8 cellular contexts compared by ENCODE assay signal in genomic region chr15:63121382-63122001, GRCh38. TPM values are rescaled to one million over a fixed set of nuclear protein-coding genes. Genes with fewer than 3 reads are reported as not detected.
DNase-seq lines count a peak whose midpoint lies in the region; ATAC-seq, FAIRE-seq and TF ChIP-seq lines count a peak whose summit lies in the region.

Gene LACTB (plus strand): TSS chr15:63121861. CDS start chr15:63121872, 11 bp downstream.

- H2BK5ac ChIP-seq in H1 (ENCODE audit: low read depth, low read length), result peak within 1 kb of the TSS; percentile 57; the same call in 1 of the 2 replicates

- peak within 1 kb of the TSS; percentile 87 to 98 (median 96) for H3K4me3 Mint-ChIP-seq in CD4-positive, CD25-positive, alpha-beta regulatory T cell
- peak within 1 kb of the TSS; percentile 76 for H3K4me3 Mint-ChIP-seq in activated CD8-positive, alpha-beta memory T cell treated with anti-CD3 and anti-CD28 coated beads, Interleukin-2, amount 10 ng/mL, durations not matched to agents 7 days and 5 days
- H3K4me3 Mint-ChIP-seq in memory B cell, result peak within 1 kb of the TSS; percentile 94

- no peaks in the 10 kb centered on the region for H4K20me1 ChIP-seq in H1 (replicated peaks in 1 of 2; ENCODE audit: control insufficient read depth in 1 of 2, insufficient read depth in 2 of 2, low read length in 2 of 2)

- H3K27me3 Mint-ChIP-seq in CD4-positive, CD25-positive, alpha-beta regulatory T cell, result peaks cover 4% of the 10 kb centered on the region
- H3K27me3 Mint-ChIP-seq in activated CD8-positive, alpha-beta memory T cell treated with anti-CD3 and anti-CD28 coated beads, Interleukin-2, amount 10 ng/mL, durations not matched to agents 7 days and 5 days, result no peaks in the 10 kb centered on the region
- no peaks in the 10 kb centered on the region for H3K27me3 Mint-ChIP-seq in memory B cell

- POLR2A ChIA-PET in H1 (lab: Charles Lee; ENCODE audit: partially characterized antibody), result interaction anchor here (1.1 kb wide), 1 partner anchor 247 kb away, joined by 3 read pairs; no protein-coding TSS in a partner anchor

- FAIRE-seq in H1 (lab: Jason Lieb, UNC), result no peak

- peak; percentile 92 for ATAC-seq in CD4-positive, CD25-positive, alpha-beta regulatory T cell (ENCODE audit: low read depth in 2 of 2)
- ATAC-seq in GM19438 (IDR thresholded peaks at IDR 0.05; ENCODE audit: low read depth, unreplicated experiment) (peak; percentile 75), memory B cell (ENCODE audit: low read depth) (peak; percentile 88)
- ATAC-seq in activated CD8-positive, alpha-beta memory T cell treated with anti-CD3 and anti-CD28 coated beads, Interleukin-2, amount 10 ng/mL, durations not matched to agents 7 days and 5 days, result peak; percentile 88

- H2AK5ac ChIP-seq in H1 (ENCODE audit: low read depth, low read length), result no peak within 1 kb of the TSS

- 0 out of 3 replicates have a peak, but pooled peaks of 1 of the 2 experiments have one; percentile 22 for TF ChIP-seq POLR2A in H1 (IDR thresholded peaks at IDR 0.05; ENCODE audit: control extremely low read depth in 1 of 2, low read depth in 2 of 2, low read length in 2 of 2)

- WGBS in H1 (ENCODE audit: extremely low coverage in 1 of 2, insufficient coverage in 1 of 2, insufficient read length in 1 of 2, insufficient replicate concordance in 2 of 2, low coverage in 1 of 2, low lambda C conversion rate in 2 of 2, missing lambda C conversion rate in 1 of 2), 2 experiments, result 2% methylated on average over 23 of the region's 40 CpGs; no CpG with 5 or more reads in 1 of the 2 experiments

- peaks cover 12 to 17% of the 10 kb centered on the region in 2 experiments for H3K9me3 ChIP-seq in CD4-positive, CD25-positive, alpha-beta regulatory T cell (ENCODE audit: control insufficient read depth in 2 of 2, low read length in 2 of 2)
- peaks cover 0 to 5% of the 10 kb centered on the region in 2 experiments; a peak in 1 of 4 replicates for H3K9me3 ChIP-seq in H1 (ENCODE audit: insufficient read depth in 2 of 2, low read depth in 1 of 2, low read length in 1 of 2)

- peaks cover 12% of the 10 kb centered on the region for H3K4me1 ChIP-seq in CD4-positive, CD25-positive, alpha-beta regulatory T cell (ENCODE audit: control insufficient read depth, insufficient read depth, low read length, poor library complexity, severe bottlenecking)
- peaks cover 0 to 4% (median 2%) of the 10 kb centered on the region in 4 experiments; a peak in 1 of 7 replicates for H3K4me1 ChIP-seq in H1 (replicated peaks in 1 of 4; ENCODE audit: control insufficient read depth in 3 of 4, insufficient read depth in 4 of 4, low read length in 3 of 4)

- H2BK12ac ChIP-seq in H1 (ENCODE audit: low read depth, low read length), result no peak within 1 kb of the TSS; the same call in 1 of the 2 replicates

- no peak for TF ChIP-seq CTCF in H1 (IDR thresholded peaks at IDR 0.05; ENCODE audit: control extremely low read depth in 1 of 3, insufficient read depth in 1 of 3, low read depth in 1 of 3, low read length in 3 of 3)

- peaks cover 1 to 17% (median 4%) of the 10 kb centered on the region in 7 donors for H3K9me3 Mint-ChIP-seq in CD4-positive, CD25-positive, alpha-beta regulatory T cell
- H3K9me3 Mint-ChIP-seq in activated CD8-positive, alpha-beta memory T cell treated with anti-CD3 and anti-CD28 coated beads, Interleukin-2, amount 10 ng/mL, durations not matched to agents 7 days and 5 days (ENCODE audit: low read depth), result peaks cover 15% of the 10 kb centered on the region
- peaks cover 13% of the 10 kb centered on the region for H3K9me3 Mint-ChIP-seq in memory B cell

- peak in 1 of 2 experiments; percentile 4; a peak in 1 of 3 replicates for TF ChIP-seq EP300 in H1 (IDR thresholded peaks at IDR 0.05; ENCODE audit: borderline replicate concordance in 1 of 2, low read depth in 2 of 2, low read length in 2 of 2)

- TF ChIP-seq RAD21 in H1 (IDR thresholded peaks at IDR 0.05 in 1 of 2, conservative IDR thresholded peaks at IDR 0.05 in 1 of 2; ENCODE audit: low read depth in 2 of 2, low read length in 2 of 2), result no peak

- H3K36me3 Mint-ChIP-seq in CD4-positive, CD25-positive, alpha-beta regulatory T cell, result peaks cover 13% of the 10 kb centered on the region
- peaks cover 21% of the 10 kb centered on the region for H3K36me3 Mint-ChIP-seq in activated CD8-positive, alpha-beta memory T cell treated with anti-CD3 and anti-CD28 coated beads, Interleukin-2, amount 10 ng/mL, durations not matched to agents 7 days and 5 days
- H3K36me3 Mint-ChIP-seq in memory B cell, result peaks cover 8% of the 10 kb centered on the region

- peaks cover 0 to 19% (median 10%) of the 10 kb centered on the region in 4 donors for H3K4me1 Mint-ChIP-seq in CD4-positive, CD25-positive, alpha-beta regulatory T cell
- peaks cover 15% of the 10 kb centered on the region for H3K4me1 Mint-ChIP-seq in activated CD8-positive, alpha-beta memory T cell treated with anti-CD3 and anti-CD28 coated beads, Interleukin-2, amount 10 ng/mL, durations not matched to agents 7 days and 5 days
- peaks cover 9% of the 10 kb centered on the region for H3K4me1 Mint-ChIP-seq in memory B cell

- H3K23me2 ChIP-seq in H1 (ENCODE audit: low read depth, low read length), result peaks cover 3% of the 10 kb centered on the region

- H3K27me3 ChIP-seq in CD4-positive, CD25-positive, alpha-beta regulatory T cell (ENCODE audit: control insufficient read depth, insufficient read depth, low read length), result no peaks in the 10 kb centered on the region
- H3K27me3 ChIP-seq in H1 (replicated peaks in 1 of 4; ENCODE audit: control insufficient read depth in 3 of 4, extremely low read depth in 1 of 4, insufficient read depth in 3 of 4, low read length in 3 of 4), result no peaks in the 10 kb centered on the region

- H3K18ac ChIP-seq in H1 (ENCODE audit: extremely low read depth, low read length), result peak within 1 kb of the TSS; percentile 96

- H3K4me2 ChIP-seq in H1 (ENCODE audit: insufficient read depth in 1 of 2, low read depth in 2 of 2, low read length in 2 of 2), result peak within 1 kb of the TSS; percentile 74 to 89

- peak; percentile 69 to 92 (median 79) for DNase-seq in CD4-positive, CD25-positive, alpha-beta regulatory T cell
- peak; percentile 82 for DNase-seq in HK-2 (ENCODE audit: unreplicated experiment)
- DNase-seq in NOMO-1 treated with DMSO at 0.1 percent for 48 hours (lab: John Stamatoyannopoulos, UW; ENCODE audit: unreplicated experiment), result peak; percentile 86
- DNase-seq in activated CD8-positive, alpha-beta memory T cell treated with anti-CD3 and anti-CD28 coated beads, Interleukin-2, amount 10 ng/mL, durations not matched to agents 7 days and 5 days, result peak; percentile 86
- DNase-seq in H1 (ENCODE audit: low read depth in 1 of 2, low spot score in 2 of 2), result peak; percentile 59 to 88
- peak; percentile 66 to 74 for DNase-seq in memory B cell (ENCODE audit: low spot score in 2 of 2)
- DNase-seq in stimulated activated CD8-positive, alpha-beta memory T cell treated with anti-CD3 and anti-CD28 coated beads, Interleukin-12 subunit alpha, Interleukin-12 subunit beta, amount 100 ng/mL, for 24 hours (ENCODE audit: extremely low read depth), result peak; percentile 59

- H4K91ac ChIP-seq in H1 (replicated peaks; ENCODE audit: insufficient read length, low read length), result no peak within 1 kb of the TSS

- H3K4ac ChIP-seq in H1 (replicated peaks; ENCODE audit: insufficient read length, low read depth, low read length), result no peak within 1 kb of the TSS

- H2BK120ac ChIP-seq in H1 (replicated peaks; ENCODE audit: low read depth, low read length), result no peak within 1 kb of the TSS

- peak within 1 kb of the TSS; percentile 88 to 95 (median 90) for H3K27ac Mint-ChIP-seq in CD4-positive, CD25-positive, alpha-beta regulatory T cell
- peak within 1 kb of the TSS; percentile 80 for H3K27ac Mint-ChIP-seq in activated CD8-positive, alpha-beta memory T cell treated with anti-CD3 and anti-CD28 coated beads, Interleukin-2, amount 10 ng/mL, durations not matched to agents 7 days and 5 days
- peak within 1 kb of the TSS; percentile 84 for H3K27ac Mint-ChIP-seq in memory B cell

- H3K27ac ChIP-seq in CD4-positive, CD25-positive, alpha-beta regulatory T cell (ENCODE audit: insufficient read depth, low read length, poor library complexity, severe bottlenecking), result peak within 1 kb of the TSS; percentile 78
- no peak within 1 kb of the TSS; the same call in 1 of the 2 replicates for H3K27ac ChIP-seq in H1 (ENCODE audit: low read depth, low read length)

- H3K79me1 ChIP-seq in H1 (ENCODE audit: low read depth, low read length), result no peaks in the 10 kb centered on the region

- no peak within 1 kb of the TSS for H3K56ac ChIP-seq in H1 (replicated peaks; ENCODE audit: insufficient read length, low read depth, low read length)

- no peak within 1 kb of the TSS for H2BK20ac ChIP-seq in H1 (ENCODE audit: low read length)

- peak within 1 kb of the TSS; percentile 99; the same call in 1 of the 2 replicates for H2BK15ac ChIP-seq in H1 (ENCODE audit: low read length)

- H3K4me3 ChIP-seq in CD4-positive, CD25-positive, alpha-beta regulatory T cell (ENCODE audit: low read depth, low read length), result peak within 1 kb of the TSS; percentile 78
- peak within 1 kb of the TSS; percentile 75 to 97 (median 81) for H3K4me3 ChIP-seq in H1 (ENCODE audit: extremely low read depth in 1 of 4, insufficient read depth in 2 of 4, low read depth in 3 of 4, low read length in 4 of 4)

- no peak within 1 kb of the TSS for H3K23ac ChIP-seq in H1 (ENCODE audit: insufficient read length)

- H4K5ac ChIP-seq in H1 (ENCODE audit: insufficient read length, low read depth, low read length), result peak within 1 kb of the TSS; percentile 85

- peaks cover 4% of the 10 kb centered on the region for H3K36me3 ChIP-seq in CD4-positive, CD25-positive, alpha-beta regulatory T cell (ENCODE audit: control insufficient read depth, insufficient read depth, low read length)
- H3K36me3 ChIP-seq in H1 (ENCODE audit: control insufficient read depth in 2 of 4, insufficient read depth in 4 of 4, low read length in 3 of 4), result no peaks in the 10 kb centered on the region

- H4K8ac ChIP-seq in H1 (ENCODE audit: extremely low read depth, insufficient read depth, low read length), result no peak within 1 kb of the TSS; the same call in 1 of the 2 replicates

- H3K79me2 ChIP-seq in H1 (ENCODE audit: control insufficient read depth in 1 of 2, insufficient read depth in 2 of 2, low read length in 2 of 2), result no peaks in the 10 kb centered on the region

- CTCF ChIA-PET in activated CD8-positive, alpha-beta memory T cell treated with anti-CD3 and anti-CD28 coated beads, Interleukin-2, amount 10 ng/mL, durations not matched to agents 7 days and 5 days (lab: Charles Lee), result no interaction called here
- CTCF ChIA-PET in H1 (lab: Charles Lee; ENCODE audit: partially characterized antibody), result no interaction called here

- peak within 1 kb of the TSS; percentile 30 to 64 (median 37); a peak in 4 of 7 replicates for H3K9ac ChIP-seq in H1 (replicated peaks in 1 of 4; ENCODE audit: extremely low read depth in 1 of 4, low read depth in 3 of 4, low read length in 3 of 4)

- H2AFZ ChIP-seq in H1 (ENCODE audit: low read length), result peak within 1 kb of the TSS; percentile 99

- H3K14ac ChIP-seq in H1 (ENCODE audit: insufficient read length), result no peak within 1 kb of the TSS

RNA-seq across cellular contexts. Expression of gene LACTB, which starts in this region (rescaled TPM):
- total RNA-seq in CD4-positive, CD25-positive, alpha-beta regulatory T cell, result 8.5 TPM
- polyA plus RNA-seq in CD4-positive, CD25-positive, alpha-beta regulatory T cell, result 10 to 100 TPM in 2 of 4 donors, 1 to 10 TPM in 2; 7.5 to 11.8 (median 9.8) TPM
- 10 to 100 TPM; 10.5 to 27.1 TPM for total RNA-seq in activated CD8-positive, alpha-beta memory T cell treated with anti-CD3 and anti-CD28 coated beads, Interleukin-2, amount 10 ng/mL, durations not matched to agents 7 days and 5 days
- total RNA-seq in H1 (2021; fragmentation: NEBNext Ultra II Directional; extraction: Animal tissue kit (Norgen Biotek cat#: 25700)), result 14.9 and 15.6 TPM in 2 replicates
- 3.6 and 5.8 TPM in 2 replicates for polyA plus RNA-seq in H1 (2011; rRNA removed)
- 8.3 TPM for polyA plus RNA-seq in H1 (2011; cell fraction: cytosol; rRNA removed)
- 2.9 TPM for polyA plus RNA-seq in H1 (2011; cell fraction: nucleus; rRNA removed)
- 7.7 to 16.7 TPM (median 10.5 TPM) in 4 replicates for polyA plus RNA-seq in H1 (2012, experiment 1 of 2)
- 3.2 TPM for polyA plus RNA-seq in H1 (2012, experiment 2 of 2)
- 14.8 TPM for polyA plus RNA-seq in H1 (2013, experiment 1 of 2)
- 18.7 TPM for polyA plus RNA-seq in H1 (2013, experiment 2 of 2)
- polyA minus RNA-seq in H1 (2011; rRNA and poly(A)+ RNA removed), result 2.6 and 3.1 TPM in 2 replicates
- polyA minus RNA-seq in H1 (2011; cell fraction: cytosol; rRNA and poly(A)+ RNA removed), result 3.2 TPM
- polyA minus RNA-seq in H1 (2011; cell fraction: nucleus; rRNA and poly(A)+ RNA removed), result 5.9 TPM
